ENCODE assay signal across 7 cellular contexts in the genomic region with DNA sequence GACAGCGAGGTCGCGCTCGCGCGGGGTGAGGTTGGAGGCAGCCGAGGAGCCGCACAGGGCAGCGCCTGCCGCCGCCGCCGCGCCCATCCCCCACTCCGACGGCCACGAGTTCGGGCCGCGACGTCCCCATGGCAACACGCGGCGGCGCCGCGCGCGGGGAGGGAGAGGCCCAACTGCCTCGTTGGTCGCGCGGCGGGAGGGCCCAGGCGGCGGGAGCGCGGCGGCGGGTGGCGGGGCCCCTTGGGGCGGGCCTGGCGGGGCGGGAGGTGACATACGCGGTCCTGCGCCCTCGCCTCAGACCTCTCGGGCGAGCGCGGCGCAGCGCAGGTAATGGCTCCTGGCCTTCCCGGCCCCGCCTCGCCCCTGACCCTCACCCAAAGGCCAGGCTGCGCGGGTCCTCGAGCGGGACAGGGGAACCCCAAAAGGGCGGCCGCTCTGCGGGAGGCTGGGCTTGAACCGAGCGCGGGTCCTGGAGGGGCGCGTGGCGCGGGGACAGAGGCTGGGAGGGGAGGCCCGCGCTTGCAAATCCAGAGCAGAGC.
DNase-seq lines count a peak whose midpoint lies in the region; ATAC-seq lines count a peak whose summit lies in the region.

A gene with protein sequence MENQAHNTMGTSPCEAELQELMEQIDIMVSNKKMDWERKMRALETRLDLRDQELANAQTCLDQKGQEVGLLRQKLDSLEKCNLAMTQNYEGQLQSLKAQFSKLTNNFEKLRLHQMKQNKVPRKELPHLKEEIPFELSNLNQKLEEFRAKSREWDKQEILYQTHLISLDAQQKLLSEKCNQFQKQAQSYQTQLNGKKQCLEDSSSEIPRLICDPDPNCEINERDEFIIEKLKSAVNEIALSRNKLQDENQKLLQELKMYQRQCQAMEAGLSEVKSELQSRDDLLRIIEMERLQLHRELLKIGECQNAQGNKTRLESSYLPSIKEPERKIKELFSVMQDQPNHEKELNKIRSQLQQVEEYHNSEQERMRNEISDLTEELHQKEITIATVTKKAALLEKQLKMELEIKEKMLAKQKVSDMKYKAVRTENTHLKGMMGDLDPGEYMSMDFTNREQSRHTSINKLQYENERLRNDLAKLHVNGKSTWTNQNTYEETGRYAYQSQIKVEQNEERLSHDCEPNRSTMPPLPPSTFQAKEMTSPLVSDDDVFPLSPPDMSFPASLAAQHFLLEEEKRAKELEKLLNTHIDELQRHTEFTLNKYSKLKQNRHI (plus strand): TSS at position 297 of the 539 bp plus-strand sequence. CDS start 1,518 bp downstream, outside the sequence.

- DNase-seq in NCI-H1930 (lab: John Stamatoyannopoulos, UW), result peak; percentile 38 to 69
- DNase-seq in astrocyte of the hippocampus (ENCODE audit: low read depth, low spot score), result peak; percentile 78
- peak; percentile 77 for DNase-seq in iPS-NIHi11 (ENCODE audit: low spot score)
- DNase-seq in stimulated activated CD8-positive, alpha-beta memory T cell treated with anti-CD3 and anti-CD28 coated beads, Interleukin-7, amount 100 ng/mL, for 48 hours (ENCODE audit: extremely low read depth in 1 of 2, low read depth in 1 of 2), result peak; percentile 0 to 1
- no peak for DNase-seq in foreskin melanocyte

- ATAC-seq in GM18511 (IDR thresholded peaks at IDR 0.05; ENCODE audit: unreplicated experiment) (peak; percentile 63), HG02763 (IDR thresholded peaks at IDR 0.05; ENCODE audit: unreplicated experiment) (no peak)
